ENCODE assay signal across 24 cellular contexts in the genomic region with DNA sequence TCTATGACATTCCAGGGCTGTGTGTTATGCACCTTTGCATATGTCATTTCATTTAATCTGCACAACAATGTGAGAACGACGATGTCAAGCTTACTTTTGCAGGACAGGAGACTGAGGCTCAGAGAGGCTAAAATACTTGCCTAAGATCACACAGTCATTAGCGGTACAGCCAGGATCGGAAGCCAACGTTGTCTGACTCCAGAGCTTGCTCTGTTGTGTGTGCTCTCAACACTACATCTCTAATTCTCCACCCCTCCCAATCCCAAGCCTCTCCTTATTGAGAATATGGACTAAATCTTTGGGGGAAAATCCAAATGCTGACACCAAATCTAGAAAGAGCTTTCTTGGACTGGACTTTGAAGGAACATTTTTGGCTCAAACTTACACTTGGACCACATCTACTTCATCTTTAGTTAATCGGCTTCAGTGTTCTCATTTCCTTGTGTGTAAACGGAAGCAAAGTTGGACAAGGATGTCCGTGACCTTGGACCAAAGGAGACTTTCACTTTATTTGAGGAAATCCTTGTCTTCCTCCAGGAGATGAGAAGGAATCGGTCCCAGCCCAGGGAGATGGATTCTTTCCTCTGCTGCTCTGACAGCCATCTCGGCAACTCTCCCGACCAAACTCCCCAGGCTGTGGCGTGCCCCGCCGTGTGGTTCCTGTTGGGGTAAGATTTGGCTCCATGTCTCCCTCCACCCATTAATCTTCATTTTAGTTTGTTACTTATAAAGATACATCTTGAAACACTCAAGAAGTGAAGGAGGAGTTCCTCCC.
DNase-seq lines count a peak whose midpoint lies in the region; ATAC-seq, FAIRE-seq and TF ChIP-seq lines count a peak whose summit lies in the region.
"Had no signal": no experiment of that assay in that cellular context is flagged by ENCODE, and none has a peak within 500 bp of the region (broad histone marks: within the 10 kb centered on the region; RNA-seq: fewer than 3 reads in every experiment).

No MANE protein-coding gene starts in this region.

- in situ Hi-C loops in GM12878 (cut with MboI): no loop called here

- H3K27me3 ChIP-seq in GM12878 (replicated peaks in 1 of 2; ENCODE audit: control insufficient read depth in 2 of 2, insufficient read depth in 2 of 2, low read length in 1 of 2) (no peaks in the 10 kb centered on the region), right cardiac atrium (ENCODE audit: control insufficient read depth, insufficient read depth) (no peaks in the 10 kb centered on the region), aorta (ENCODE audit: control insufficient read depth in 1 of 2, insufficient read depth in 2 of 2, low read length in 1 of 2) (no peaks in the 10 kb centered on the region)
- H3K27me3 ChIP-seq: BLaER1 treated with 17β-estradiol and CSF1 and Interleukin-3, amounts not matched to agents 10 nM and 100 nM had no signal

- CTCF ChIA-PET in GM12878 (lab: Yijun Ruan, JAX): interaction anchor here (0.6 to 1.0 kb wide), 2 partner anchors 11 to 255 kb away, joined by 3 read pairs; no protein-coding TSS in a partner anchor

- no peak for TF ChIP-seq CTCF in GM12878 (IDR thresholded peaks at IDR 0.05 in 2 of 3, conservative IDR thresholded peaks at IDR 0.05 in 1 of 3; ENCODE audit: control insufficient read depth in 2 of 3, extremely low read depth in 1 of 3, insufficient read depth in 1 of 3, low read depth in 3 of 3, low read length in 3 of 3)
- TF ChIP-seq CTCF in fibroblast of the aortic adventitia (IDR thresholded peaks at IDR 0.05; ENCODE audit: insufficient read depth, low read length): no peak

- no peaks in the 10 kb centered on the region for H3K79me2 ChIP-seq in GM12878 (ENCODE audit: control insufficient read depth, insufficient read depth, low read length)

- TF ChIP-seq RAD21 in GM12878 (IDR thresholded peaks at IDR 0.05; ENCODE audit: insufficient read depth, low read depth, low read length): no peak

- TF ChIP-seq EP300 in GM12878 (IDR thresholded peaks at IDR 0.05; ENCODE audit: borderline replicate concordance in 1 of 2, control insufficient read depth in 1 of 2, low read depth in 2 of 2, low read length in 2 of 2): no peak

- H3K27ac ChIP-seq in GM12878 (ENCODE audit: control insufficient read depth, insufficient read depth) (no peak overlapping the region), right cardiac atrium (ENCODE audit: low read length) (no peak overlapping the region), aorta (ENCODE audit: low read depth in 1 of 2, low read length in 2 of 2) (no peak overlapping the region)
- H3K27ac ChIP-seq: BLaER1 treated with 17β-estradiol and CSF1 and Interleukin-3, amounts not matched to agents 10 nM and 100 nM; KMS-11 had no signal

- H2AFZ ChIP-seq in GM12878 (ENCODE audit: control insufficient read depth, low read depth, low read length): no peak overlapping the region

- peaks cover 0 to 5% of the 10 kb centered on the region in 2 experiments; a peak in 3 of 4 replicates for H3K36me3 ChIP-seq in GM12878 (ENCODE audit: control insufficient read depth in 2 of 2, insufficient read depth in 2 of 2, low read length in 1 of 2)
- no peaks in the 10 kb centered on the region for H3K36me3 ChIP-seq in aorta (ENCODE audit: control insufficient read depth in 1 of 2, insufficient read depth in 2 of 2, low read length in 1 of 2)
- H3K36me3 ChIP-seq: BLaER1 treated with 17β-estradiol and CSF1 and Interleukin-3, amounts not matched to agents 10 nM and 100 nM had no signal

- BruUV-seq in GM12878 (replicated peaks; lab: Mats Ljungman, UMichigan): TSS peak; percentile 33

- H3K9me3 ChIP-seq in GM12878 (replicated peaks; ENCODE audit: control insufficient read depth, insufficient read depth, low read length) (no peaks in the 10 kb centered on the region; the same call in 2 of the 3 replicates), right cardiac atrium (ENCODE audit: control insufficient read depth, low read length) (no peaks in the 10 kb centered on the region), aorta (ENCODE audit: control insufficient read depth, low read length) (no peaks in the 10 kb centered on the region)

- no peak overlapping the region for H3K9ac ChIP-seq in GM12878 (ENCODE audit: control insufficient read depth, insufficient read depth, low read length)
- H3K9ac ChIP-seq: BLaER1 treated with 17β-estradiol and CSF1 and Interleukin-3, amounts not matched to agents 10 nM and 100 nM; KMS-11 had no signal

- ATAC-seq in GM12878 (no peak), right cardiac atrium (peak; percentile 31 to 81), aorta (ENCODE audit: low FRiP score) (peak; percentile 33)
- ATAC-seq: HCT116 had no signal

- RAD21 ChIA-PET in GM12878 (lab: Charles Lee; ENCODE audit: unreplicated experiment): no interaction called here

- H3K4me1 ChIP-seq in GM12878 (ENCODE audit: control insufficient read depth, insufficient read depth, low read length): no peaks in the 10 kb centered on the region
- no peaks in the 10 kb centered on the region for H3K4me1 ChIP-seq in right cardiac atrium (ENCODE audit: control insufficient read depth, insufficient read depth, low read length)
- H3K4me1 ChIP-seq in aorta (ENCODE audit: control insufficient read depth in 1 of 2, insufficient read depth in 2 of 2, low read length in 2 of 2): no peaks in the 10 kb centered on the region

- WGBS in GM12878 (ENCODE audit: insufficient coverage, insufficient replicate concordance, low lambda C conversion rate, missing lambda C conversion rate): 90% methylated on average over 14 of the region's 14 CpGs
- WGBS in right cardiac atrium: 44% methylated on average over 14 of the region's 14 CpGs
- WGBS in aorta, 2 donors: 84 to 87% methylated on average over 14 of the region's 14 CpGs

- POLR2A ChIA-PET in GM12878 (lab: Charles Lee): no interaction called here

- intact Hi-C loops in GM12878 (cut with micrococcal nuclease; ENCODE audit: unreplicated experiment) (no loop called here), right cardiac atrium (cut with DNase I) (no loop called here), aorta (cut with DNase I) (no loop called here)

- TF ChIP-seq POLR2A in GM12878 (IDR thresholded peaks at IDR 0.05; ENCODE audit: low read depth, low read length): no peak

- H3K4me3 ChIP-seq in GM12878 (no peak overlapping the region), fibroblast of the aortic adventitia (ENCODE audit: low read depth, low read length) (no peak overlapping the region), right cardiac atrium (ENCODE audit: low read length) (no peak overlapping the region), aorta (ENCODE audit: low read length in 2 of 2) (no peak overlapping the region)
- H3K4me3 ChIP-seq: BLaER1 treated with 17β-estradiol and CSF1 and Interleukin-3, amounts not matched to agents 10 nM and 100 nM had no signal

- no peak overlapping the region for H3K4me2 ChIP-seq in GM12878 (ENCODE audit: control insufficient read depth, insufficient read depth)
- H3K4me2 ChIP-seq: KMS-11 had no signal

- FAIRE-seq in GM12878 (lab: Jason Lieb, UNC): no peak
- FAIRE-seq: GM18507, GM19239, HTR-8/SVneo had no signal

- H4K20me1 ChIP-seq in GM12878 (ENCODE audit: control insufficient read depth, insufficient read depth): no peaks in the 10 kb centered on the region
- H4K20me1 ChIP-seq: BLaER1 treated with 17β-estradiol and CSF1 and Interleukin-3, amounts not matched to agents 10 nM and 100 nM had no signal

- no peak for DNase-seq in GM12878 (ENCODE audit: low read depth, low spot score)
- DNase-seq in fibroblast of the aortic adventitia (ENCODE audit: low read depth): peak; percentile 54
- peak; percentile 18 to 82 (median 73) for DNase-seq in right cardiac atrium
- DNase-seq in aorta: peak in 1 of 2 donors; percentile 70
- no peak for DNase-seq in NCI-H1092 treated with DMSO at 0.1 percent for 48 hours (lab: John Stamatoyannopoulos, UW)
- no peak for DNase-seq in EL
- DNase-seq in inferior parietal cortex (ENCODE audit: extremely low spot score): no peak
- DNase-seq: CD4-positive, alpha-beta memory T cell; DND-41; GOT3; NCI-H1105 treated with DMSO at 0.1 percent for 48 hours; NCI-H2081; NCI-H2171; NCI-H345; NCI-H524; NCI-H82; OCI-M1; SHP77 had no signal

- SMC1A ChIA-PET in GM12878 (lab: Charles Lee; ENCODE audit: uncharacterized antibody, unreplicated experiment): interaction anchor here (0.8 to 1.2 kb wide), 4 partner anchors 9 to 69 kb away, joined by 3 to 4 read pairs (median 4); no protein-coding TSS in a partner anchor

TF ChIP-seq in GM12878, 131 proteins besides CTCF, POLR2A, EP300 and RAD21 (continues in another document):
- no peak for TF ChIP-seq KDM1A (IDR thresholded peaks at IDR 0.05; ENCODE audit: borderline replicate concordance)
- no peak for TF ChIP-seq MEF2B (IDR thresholded peaks at IDR 0.05; ENCODE audit: partially characterized antibody, poor library complexity, severe bottlenecking)
- TF ChIP-seq IKZF2 (IDR thresholded peaks at IDR 0.05): no peak
- TF ChIP-seq YY1 (IDR thresholded peaks at IDR 0.05; ENCODE audit: low read depth, low read length): no peak
- TF ChIP-seq, protein P1, sequence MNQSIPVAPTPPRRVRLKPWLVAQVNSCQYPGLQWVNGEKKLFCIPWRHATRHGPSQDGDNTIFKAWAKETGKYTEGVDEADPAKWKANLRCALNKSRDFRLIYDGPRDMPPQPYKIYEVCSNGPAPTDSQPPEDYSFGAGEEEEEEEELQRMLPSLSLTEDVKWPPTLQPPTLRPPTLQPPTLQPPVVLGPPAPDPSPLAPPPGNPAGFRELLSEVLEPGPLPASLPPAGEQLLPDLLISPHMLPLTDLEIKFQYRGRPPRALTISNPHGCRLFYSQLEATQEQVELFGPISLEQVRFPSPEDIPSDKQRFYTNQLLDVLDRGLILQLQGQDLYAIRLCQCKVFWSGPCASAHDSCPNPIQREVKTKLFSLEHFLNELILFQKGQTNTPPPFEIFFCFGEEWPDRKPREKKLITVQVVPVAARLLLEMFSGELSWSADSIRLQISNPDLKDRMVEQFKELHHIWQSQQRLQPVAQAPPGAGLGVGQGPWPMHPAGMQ (IDR thresholded peaks at IDR 0.05; ENCODE audit: borderline replicate concordance): no peak
- TF ChIP-seq TBL1XR1 (IDR thresholded peaks at IDR 0.05; ENCODE audit: low read depth, low read length): no peak
- TF ChIP-seq, protein P2, sequence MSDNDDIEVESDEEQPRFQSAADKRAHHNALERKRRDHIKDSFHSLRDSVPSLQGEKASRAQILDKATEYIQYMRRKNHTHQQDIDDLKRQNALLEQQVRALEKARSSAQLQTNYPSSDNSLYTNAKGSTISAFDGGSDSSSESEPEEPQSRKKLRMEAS (IDR thresholded peaks at IDR 0.05; ENCODE audit: low read depth, low read length): no peak
- TF ChIP-seq FOXM1 (IDR thresholded peaks at IDR 0.05; ENCODE audit: low read depth, low read length): no peak
- no peak for TF ChIP-seq CREB1 (IDR thresholded peaks at IDR 0.05; ENCODE audit: low read depth)
- no peak for TF ChIP-seq RELA (IDR thresholded peaks at IDR 0.05; ENCODE audit: borderline replicate concordance, partially characterized antibody)
- TF ChIP-seq KLF5 (IDR thresholded peaks at IDR 0.05; ENCODE audit: partially characterized antibody): no peak

Comparison
In these comparisons a context has a peak if more than half of its experiments do, and no peak if none do; other contexts are left out.
1. DNase-seq: peak in fibroblast of the aortic adventitia (single experiment) and right cardiac atrium (3 of 3); none in GM12878 (single experiment), NCI-H1092 treated with DMSO at 0.1 percent for 48 hours (single experiment), EL (single experiment) and inferior parietal cortex (single experiment).